In the genomic region with DNA sequence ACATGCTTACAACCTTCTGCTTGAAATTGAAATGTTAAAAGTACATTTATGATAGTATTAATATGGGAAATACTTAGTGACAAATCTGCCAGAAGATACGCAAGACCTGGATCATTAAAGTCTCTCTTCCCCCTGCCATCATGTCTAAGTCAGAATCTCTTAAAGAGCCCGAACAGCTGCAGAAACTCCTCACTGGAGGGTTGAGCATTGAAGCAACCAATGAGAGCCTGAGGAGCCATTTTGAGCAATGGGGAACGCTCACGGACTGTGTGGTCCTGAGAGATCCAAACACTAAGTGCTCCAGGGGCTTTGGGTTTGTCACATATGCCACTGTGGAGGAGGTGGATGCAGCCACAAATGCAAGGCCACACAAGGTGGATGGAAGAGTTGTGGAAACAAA, we compare ENCODE assay signal across 1 cellular context.
TF ChIP-seq lines count a peak whose summit lies in the region.

No MANE protein-coding gene starts in this region.

TF ChIP-seq in K562, 482 proteins besides CTCF, POLR2A, EP300 and RAD21:
- TF ChIP-seq YY1 (IDR thresholded peaks at IDR 0.05; ENCODE audit: borderline replicate concordance in 1 of 3, control insufficient read depth in 1 of 3, extremely low read depth in 1 of 3, insufficient read depth in 3 of 3, insufficient read length in 1 of 3, insufficient replicate concordance in 2 of 3, low read depth in 1 of 3, low read length in 2 of 3): peak in 1 of 3 experiments; percentile 13
